ENCODE assay signal across 22 cellular contexts in the genomic region with DNA sequence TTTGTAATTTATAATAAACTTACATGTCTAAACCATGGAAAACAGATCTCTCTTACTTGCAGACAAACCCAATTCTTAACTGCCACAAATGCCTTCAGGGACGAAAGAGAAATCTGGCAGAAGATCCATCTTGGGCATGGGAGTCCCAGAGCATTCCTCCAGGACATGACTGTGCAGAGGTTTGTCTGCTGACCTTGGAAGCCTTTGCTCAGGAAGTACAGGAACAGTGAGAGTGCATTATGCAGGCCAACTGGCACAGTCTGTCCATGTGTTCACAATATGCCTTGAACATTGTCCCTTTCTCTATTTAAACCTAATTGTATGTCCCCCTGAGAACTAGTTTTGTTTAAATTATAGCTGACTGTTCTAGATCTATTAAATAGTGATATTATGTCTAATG.
DNase-seq lines count a peak whose midpoint lies in the region; ATAC-seq and TF ChIP-seq lines count a peak whose summit lies in the region.
"Had no signal": no experiment of that assay in that cellular context is flagged by ENCODE, and none has a peak within 500 bp of the region (broad histone marks: within the 10 kb centered on the region; RNA-seq: fewer than 3 reads in every experiment).

No MANE protein-coding gene starts in this region.

- in situ Hi-C loops in GM23248 (cut with MboI): no loop called here
- in situ Hi-C loops in SK-MEL-5 (cut with HindIII; ENCODE audit: low pct_unique_long_range_greater_than_20kb, low sequenced_read_pairs): no loop called here

- no peak overlapping the region for H3K9ac ChIP-seq in GM23248
- H3K9ac ChIP-seq: KMS-11 had no signal

- H3K4me3 Mint-ChIP-seq in osteocyte (ENCODE audit: unreplicated experiment): no peak overlapping the region
- no peak overlapping the region for H3K4me3 Mint-ChIP-seq in activated T-cell treated with anti-CD3 and anti-CD28 coated beads, Interleukin-2, amount 50 U/mL, for 24 hours
- H3K4me3 Mint-ChIP-seq: activated CD4-positive, alpha-beta memory T cell treated with anti-CD3 and anti-CD28 coated beads, Interleukin-2, amount 10 ng/mL, durations not matched to agents 7 days and 5 days; CD8-positive, alpha-beta T cell; stimulated activated naive B cell treated with anti-CD40 and anti-IgM and Interleukin-4, amounts not matched to agents 10 μg/mL and 1 μg/mL and 100 μg/mL, for 72 hours had no signal

- H3K9me3 ChIP-seq in GM23248 (ENCODE audit: low read depth): no peaks in the 10 kb centered on the region
- no peaks in the 10 kb centered on the region for H3K9me3 ChIP-seq in effector memory CD4-positive, alpha-beta T cell (ENCODE audit: control insufficient read depth, low read length)
- H3K9me3 ChIP-seq: ovary, Peyer's patch, thoracic aorta had no signal

- H3K4me1 ChIP-seq in GM23248 (ENCODE audit: insufficient read depth): peaks cover 23% of the 10 kb centered on the region
- H3K4me1 ChIP-seq in effector memory CD4-positive, alpha-beta T cell (ENCODE audit: control insufficient read depth, insufficient read depth, low read length, poor library complexity, severe bottlenecking): no peaks in the 10 kb centered on the region
- H3K4me1 ChIP-seq: Peyer's patch had no signal

- no peaks in the 10 kb centered on the region for H3K9me2 ChIP-seq in GM23248 (ENCODE audit: insufficient read depth)

- H3K27ac ChIP-seq in GM23248: peak overlapping the region; percentile 18; the same call in 1 of the 2 replicates
- no peak overlapping the region for H3K27ac ChIP-seq in effector memory CD4-positive, alpha-beta T cell (ENCODE audit: insufficient read depth, low read length, poor library complexity, severe bottlenecking)
- H3K27ac ChIP-seq: KMS-11, ovary, Peyer's patch, SK-N-MC, thoracic aorta had no signal

- peaks cover 3% of the 10 kb centered on the region for H3K9me3 Mint-ChIP-seq in osteocyte (ENCODE audit: unreplicated experiment)
- H3K9me3 Mint-ChIP-seq in activated T-cell treated with anti-CD3 and anti-CD28 coated beads, Interleukin-2, amount 50 U/mL, for 24 hours: no peaks in the 10 kb centered on the region
- H3K9me3 Mint-ChIP-seq: activated CD4-positive, alpha-beta memory T cell treated with anti-CD3 and anti-CD28 coated beads, Interleukin-2, amount 10 ng/mL, durations not matched to agents 7 days and 5 days; CD8-positive, alpha-beta T cell; stimulated activated naive B cell treated with anti-CD40 and anti-IgM and Interleukin-4, amounts not matched to agents 10 μg/mL and 1 μg/mL and 100 μg/mL, for 72 hours had no signal

- H3K4me2 ChIP-seq in GM23248 (ENCODE audit: unreplicated experiment): no peak overlapping the region
- H3K4me2 ChIP-seq: KMS-11 had no signal

- H3K27me3 ChIP-seq in GM23248 (replicated peaks; ENCODE audit: insufficient read depth): no peaks in the 10 kb centered on the region
- H3K27me3 ChIP-seq in effector memory CD4-positive, alpha-beta T cell (replicated peaks; ENCODE audit: control insufficient read depth, insufficient read depth, low read length, poor library complexity, severe bottlenecking): no peaks in the 10 kb centered on the region
- H3K27me3 ChIP-seq: ovary, Peyer's patch had no signal

- H2AFZ ChIP-seq in GM23248: peak overlapping the region; percentile 48; the same call in 1 of the 2 replicates

- no peaks in the 10 kb centered on the region for H3K36me3 ChIP-seq in GM23248 (ENCODE audit: low read depth)
- H3K36me3 ChIP-seq in effector memory CD4-positive, alpha-beta T cell (ENCODE audit: control insufficient read depth, insufficient read depth, low read length): no peaks in the 10 kb centered on the region
- H3K36me3 ChIP-seq: ovary, Peyer's patch, thoracic aorta had no signal

- H4K20me1 ChIP-seq in GM23248 (ENCODE audit: insufficient read depth): no peaks in the 10 kb centered on the region

- peak overlapping the region; percentile 9 for H3K27ac Mint-ChIP-seq in osteocyte (ENCODE audit: unreplicated experiment)
- no peak overlapping the region for H3K27ac Mint-ChIP-seq in activated T-cell treated with anti-CD3 and anti-CD28 coated beads, Interleukin-2, amount 50 U/mL, for 24 hours
- H3K27ac Mint-ChIP-seq: activated CD4-positive, alpha-beta memory T cell treated with anti-CD3 and anti-CD28 coated beads, Interleukin-2, amount 10 ng/mL, durations not matched to agents 7 days and 5 days; CD8-positive, alpha-beta T cell; stimulated activated naive B cell treated with anti-CD40 and anti-IgM and Interleukin-4, amounts not matched to agents 10 μg/mL and 1 μg/mL and 100 μg/mL, for 72 hours had no signal

- no peaks in the 10 kb centered on the region for H3K36me3 Mint-ChIP-seq in osteocyte (ENCODE audit: unreplicated experiment)
- H3K36me3 Mint-ChIP-seq in activated T-cell treated with anti-CD3 and anti-CD28 coated beads, Interleukin-2, amount 50 U/mL, for 24 hours (ENCODE audit: low read depth): no peaks in the 10 kb centered on the region
- H3K36me3 Mint-ChIP-seq: CD8-positive, alpha-beta T cell; stimulated activated naive B cell treated with anti-CD40 and anti-IgM and Interleukin-4, amounts not matched to agents 10 μg/mL and 1 μg/mL and 100 μg/mL, for 72 hours had no signal

- ATAC-seq in HG03565 (IDR thresholded peaks at IDR 0.05; ENCODE audit: unreplicated experiment): no peak
- ATAC-seq: CD8-positive, alpha-beta T cell; stimulated activated naive B cell treated with anti-CD40 and anti-IgM and Interleukin-4, amounts not matched to agents 10 μg/mL and 1 μg/mL and 100 μg/mL, for 72 hours had no signal

- 0 to 20% methylated on average over 1 of the region's 1 CpG for WGBS in GM23248 (ENCODE audit: low coverage in 1 of 2, low lambda C conversion rate in 2 of 2, missing lambda C conversion rate in 2 of 2), 2 experiments

- DNase-seq in GM23248 (peak; percentile 54), SK-MEL-5 (ENCODE audit: low read depth, low spot score) (peak; percentile 14), fibroblast of pulmonary artery (ENCODE audit: low read depth) (peak; percentile 40), osteocyte (ENCODE audit: extremely low spot score, unreplicated experiment) (no peak)
- DNase-seq in activated T-cell treated with anti-CD3 and anti-CD28 coated beads, Interleukin-2, amount 50 U/mL, for 24 hours: no peak
- no peak for DNase-seq in effector memory CD4-positive, alpha-beta T cell
- DNase-seq: activated CD4-positive, alpha-beta memory T cell treated with anti-CD3 and anti-CD28 coated beads, Interleukin-2, amount 10 ng/mL, durations not matched to agents 7 days and 5 days; activated CD4-positive, CD25-positive, alpha-beta regulatory T cell; anterior cingulate cortex; CD8-positive, alpha-beta T cell; hippocampal formation; NCI-H2029; NCI-H446; Peyer's patch; stimulated activated CD4-positive, alpha-beta T cell treated with anti-CD3 and anti-CD28 coated beads, Interleukin-2, amount 100 ng/mL, for 24 hours; stimulated activated naive B cell treated with anti-CD40 and anti-IgM and Interleukin-4, amounts not matched to agents 10 μg/mL and 1 μg/mL and 100 μg/mL, for 72 hours had no signal

- TF ChIP-seq CTCF in fibroblast of pulmonary artery (IDR thresholded peaks at IDR 0.05; ENCODE audit: low read length, missing control alignments) (no peak), osteocyte (IDR thresholded peaks at IDR 0.05) (no peak)

- H3K4me1 Mint-ChIP-seq in osteocyte (ENCODE audit: unreplicated experiment): peaks cover 22% of the 10 kb centered on the region
- no peaks in the 10 kb centered on the region for H3K4me1 Mint-ChIP-seq in activated T-cell treated with anti-CD3 and anti-CD28 coated beads, Interleukin-2, amount 50 U/mL, for 24 hours (ENCODE audit: low read depth)
- H3K4me1 Mint-ChIP-seq: activated CD4-positive, alpha-beta memory T cell treated with anti-CD3 and anti-CD28 coated beads, Interleukin-2, amount 10 ng/mL, durations not matched to agents 7 days and 5 days; stimulated activated naive B cell treated with anti-CD40 and anti-IgM and Interleukin-4, amounts not matched to agents 10 μg/mL and 1 μg/mL and 100 μg/mL, for 72 hours had no signal

- no peaks in the 10 kb centered on the region for H3K79me2 ChIP-seq in GM23248 (ENCODE audit: insufficient read depth)

- peaks cover 9% of the 10 kb centered on the region; the same call in 1 of the 2 replicates for H3F3A ChIP-seq in GM23248 (ENCODE audit: insufficient read depth)

- H3K4me3 ChIP-seq in GM23248: no peak overlapping the region
- H3K4me3 ChIP-seq in fibroblast of pulmonary artery (replicated peaks; ENCODE audit: low read depth, low read length): no peak overlapping the region
- no peak overlapping the region for H3K4me3 ChIP-seq in effector memory CD4-positive, alpha-beta T cell (ENCODE audit: insufficient read depth, low read depth, low read length, poor library complexity, severe bottlenecking)
- H3K4me3 ChIP-seq: ovary, Peyer's patch, SK-N-MC, skin epidermis, thoracic aorta had no signal

- no peaks in the 10 kb centered on the region for H3K27me3 Mint-ChIP-seq in osteocyte (ENCODE audit: unreplicated experiment)
- H3K27me3 Mint-ChIP-seq in activated T-cell treated with anti-CD3 and anti-CD28 coated beads, Interleukin-2, amount 50 U/mL, for 24 hours: peaks cover 12% of the 10 kb centered on the region

Comparison
In these comparisons a context has a peak if more than half of its experiments do, and no peak if none do; other contexts are left out.
1. DNase-seq: peak in GM23248 (single experiment), SK-MEL-5 (single experiment) and fibroblast of pulmonary artery (single experiment); none in osteocyte (single experiment), activated T-cell treated with anti-CD3 and anti-CD28 coated beads, Interleukin-2, amount 50 U/mL, for 24 hours (single experiment) and effector memory CD4-positive, alpha-beta T cell (0 of 3).